Comparison of ENCODE assay signal across 1 cellular context in genomic region chr2:222946700-222947278, GRCh38.
TF ChIP-seq lines count a peak whose summit lies in the region.

No MANE protein-coding gene starts in this region.

TF ChIP-seq in GM23338, 12 proteins besides CTCF, POLR2A, EP300 and RAD21 (continued from another document):
- no peak for TF ChIP-seq ZNF462 (CRISPR knock-in tag; IDR thresholded peaks at IDR 0.05)
